In genomic region chr1:162732566-162733335, GRCh38 we compare ENCODE assay signal across 10 cellular contexts. TPM values are rescaled to one million over a fixed set of nuclear protein-coding genes. Genes with fewer than 3 reads are reported as not detected.
DNase-seq lines count a peak whose midpoint lies in the region; ATAC-seq and TF ChIP-seq lines count a peak whose summit lies in the region.
"Had no signal": no experiment of that assay in that cellular context is flagged by ENCODE, and none has a peak within 500 bp of the region (broad histone marks: within the 10 kb centered on the region; RNA-seq: fewer than 3 reads in every experiment).

No MANE protein-coding gene starts in this region.

- no peaks in the 10 kb centered on the region for H3K36me3 Mint-ChIP-seq in CD4-positive, alpha-beta memory T cell
- H3K36me3 Mint-ChIP-seq in activated T-cell treated with anti-CD3 and anti-CD28 coated beads, Interleukin-2, amount 50 U/mL, for 72 hours (ENCODE audit: insufficient read depth in 2 of 2), result no peaks in the 10 kb centered on the region
- H3K36me3 Mint-ChIP-seq: stimulated activated naive B cell treated with anti-CD40 and anti-IgM and Interleukin-4, amounts not matched to agents 10 μg/mL and 1 μg/mL and 100 μg/mL, for 72 hours had no signal

- POLR2A ChIA-PET in CD4-positive, alpha-beta memory T cell (lab: Charles Lee; ENCODE audit: partially characterized antibody), result no interaction called here

- H3K9ac ChIP-seq in NT2/D1 (ENCODE audit: insufficient read length, low read depth) (peak overlapping the region; percentile 24), smooth muscle cell (ENCODE audit: low read depth) (no peak overlapping the region)

- no peaks in the 10 kb centered on the region for H3F3A ChIP-seq in smooth muscle cell (ENCODE audit: low read depth)

- TF ChIP-seq EP300 in suprapubic skin (IDR thresholded peaks at IDR 0.05), result no peak

- no peak for TF ChIP-seq POLR2A in suprapubic skin (IDR thresholded peaks at IDR 0.05)

- H3K36me3 ChIP-seq in NT2/D1 (ENCODE audit: insufficient read depth, insufficient read length, low read length) (no peaks in the 10 kb centered on the region), lung (ENCODE audit: control insufficient read depth in 2 of 2, insufficient read depth in 2 of 2, low read length in 2 of 2) (no peaks in the 10 kb centered on the region), suprapubic skin (no peaks in the 10 kb centered on the region), smooth muscle cell (ENCODE audit: low read depth) (no peaks in the 10 kb centered on the region)
- no peaks in the 10 kb centered on the region for H3K36me3 ChIP-seq in CD4-positive, alpha-beta memory T cell (ENCODE audit: insufficient read depth, low read length)

- H3K9me3 Mint-ChIP-seq in CD4-positive, alpha-beta memory T cell, result peaks cover 0 to 1% (median 0%) of the 10 kb centered on the region in 8 donors
- no peaks in the 10 kb centered on the region for H3K9me3 Mint-ChIP-seq in activated T-cell treated with anti-CD3 and anti-CD28 coated beads, Interleukin-2, amount 50 U/mL, for 72 hours
- H3K9me3 Mint-ChIP-seq: stimulated activated naive B cell treated with anti-CD40 and anti-IgM and Interleukin-4, amounts not matched to agents 10 μg/mL and 1 μg/mL and 100 μg/mL, for 72 hours had no signal

- H3K27me3 ChIP-seq in NT2/D1 (ENCODE audit: insufficient read depth, insufficient read length) (no peaks in the 10 kb centered on the region), lung (ENCODE audit: control insufficient read depth, insufficient read depth) (no peaks in the 10 kb centered on the region), suprapubic skin (no peaks in the 10 kb centered on the region), smooth muscle cell (ENCODE audit: low read depth) (peaks cover 50% of the 10 kb centered on the region)
- H3K27me3 ChIP-seq in CD4-positive, alpha-beta memory T cell (ENCODE audit: insufficient read depth, low read length), result no peaks in the 10 kb centered on the region

- TF ChIP-seq CTCF in lung (IDR thresholded peaks at IDR 0.05; ENCODE audit: control extremely low read depth, extremely low read depth), result no peak
- no peak for TF ChIP-seq CTCF in suprapubic skin (IDR thresholded peaks at IDR 0.05)
- TF ChIP-seq CTCF in smooth muscle cell (IDR thresholded peaks at IDR 0.05; ENCODE audit: borderline replicate concordance, insufficient read depth, poor library complexity, severe bottlenecking), result no peak

- H3K79me2 ChIP-seq in smooth muscle cell (ENCODE audit: low read depth), result no peaks in the 10 kb centered on the region

- no peak overlapping the region for H3K4me3 Mint-ChIP-seq in CD4-positive, alpha-beta memory T cell
- no peak overlapping the region for H3K4me3 Mint-ChIP-seq in activated T-cell treated with anti-CD3 and anti-CD28 coated beads, Interleukin-2, amount 50 U/mL, for 72 hours
- H3K4me3 Mint-ChIP-seq: stimulated activated naive B cell treated with anti-CD40 and anti-IgM and Interleukin-4, amounts not matched to agents 10 μg/mL and 1 μg/mL and 100 μg/mL, for 72 hours had no signal

- no peaks in the 10 kb centered on the region for H3K4me1 Mint-ChIP-seq in CD4-positive, alpha-beta memory T cell
- H3K4me1 Mint-ChIP-seq in activated T-cell treated with anti-CD3 and anti-CD28 coated beads, Interleukin-2, amount 50 U/mL, for 72 hours (ENCODE audit: low read depth), result no peaks in the 10 kb centered on the region

- H3K27me3 Mint-ChIP-seq in CD4-positive, alpha-beta memory T cell, result peaks cover 0 to 3% of the 10 kb centered on the region in 2 donors
- H3K27me3 Mint-ChIP-seq in activated T-cell treated with anti-CD3 and anti-CD28 coated beads, Interleukin-2, amount 50 U/mL, for 72 hours (ENCODE audit: low read depth), result no peaks in the 10 kb centered on the region

- no peak overlapping the region for H2AFZ ChIP-seq in smooth muscle cell (ENCODE audit: low read depth)

- H3K4me2 ChIP-seq in smooth muscle cell, result no peak overlapping the region

- H3K4me3 ChIP-seq in NT2/D1 (ENCODE audit: insufficient read length, low read depth), result no peak overlapping the region
- H3K4me3 ChIP-seq in lung, result no peak overlapping the region
- H3K4me3 ChIP-seq in suprapubic skin, result no peak overlapping the region
- H3K4me3 ChIP-seq in CD4-positive, alpha-beta memory T cell (ENCODE audit: low read length in 2 of 2), result no peak overlapping the region
- no peak overlapping the region for H3K4me3 ChIP-seq in smooth muscle cell

- intact Hi-C loops in CD4-positive, alpha-beta memory T cell (cut with micrococcal nuclease), result no loop called here

- H3K9me3 ChIP-seq in NT2/D1 (ENCODE audit: insufficient read depth, low read length) (no peaks in the 10 kb centered on the region), lung (ENCODE audit: control insufficient read depth in 2 of 2, insufficient read depth in 1 of 2, low read length in 1 of 2) (no peaks in the 10 kb centered on the region), suprapubic skin (no peaks in the 10 kb centered on the region), smooth muscle cell (replicated peaks; ENCODE audit: low read depth) (no peaks in the 10 kb centered on the region)
- no peaks in the 10 kb centered on the region for H3K9me3 ChIP-seq in CD4-positive, alpha-beta memory T cell (ENCODE audit: control insufficient read depth in 1 of 2, low read length in 2 of 2)

- no peak overlapping the region for H3K27ac Mint-ChIP-seq in CD4-positive, alpha-beta memory T cell
- H3K27ac Mint-ChIP-seq in activated T-cell treated with anti-CD3 and anti-CD28 coated beads, Interleukin-2, amount 50 U/mL, for 72 hours, result no peak overlapping the region
- H3K27ac Mint-ChIP-seq: stimulated activated naive B cell treated with anti-CD40 and anti-IgM and Interleukin-4, amounts not matched to agents 10 μg/mL and 1 μg/mL and 100 μg/mL, for 72 hours had no signal

- H3K4me1 ChIP-seq in NT2/D1 (ENCODE audit: insufficient read depth, insufficient read length) (no peaks in the 10 kb centered on the region), lung (ENCODE audit: control insufficient read depth in 2 of 2, insufficient read depth in 2 of 2, low read length in 2 of 2) (peaks cover 2 to 5% of the 10 kb centered on the region in 2 donors), suprapubic skin (peaks cover 18% of the 10 kb centered on the region), smooth muscle cell (ENCODE audit: low read depth) (no peaks in the 10 kb centered on the region)
- no peaks in the 10 kb centered on the region for H3K4me1 ChIP-seq in CD4-positive, alpha-beta memory T cell (ENCODE audit: insufficient read depth, low read length)

- DNase-seq in NT2/D1 (ENCODE audit: low read depth, low spot score), result no peak
- peak; percentile 78 for DNase-seq in epidermal melanocyte (ENCODE audit: insufficient read length, low spot score)
- DNase-seq in lung (ENCODE audit: low spot score), result no peak
- no peak for DNase-seq in suprapubic skin (ENCODE audit: low spot score in 2 of 2)
- no peak for DNase-seq in CD4-positive, alpha-beta memory T cell
- no peak for DNase-seq in NCI-H345 (lab: John Stamatoyannopoulos, UW)
- DNase-seq in smooth muscle cell (lab: John Stamatoyannopoulos, UW; ENCODE audit: unreplicated experiment), result no peak
- no peak for DNase-seq in activated T-cell treated with anti-CD3 and anti-CD28 coated beads, Interleukin-2, amount 50 U/mL, for 72 hours
- DNase-seq: NCI-H1105 treated with DMSO at 0.1 percent for 48 hours; stimulated activated naive B cell treated with anti-CD40 and anti-IgM and Interleukin-4, amounts not matched to agents 10 μg/mL and 1 μg/mL and 100 μg/mL, for 72 hours had no signal

- H4K20me1 ChIP-seq in smooth muscle cell (ENCODE audit: low read depth), result peaks cover 85% of the 10 kb centered on the region

- WGBS in lung, 2 donors, result 73 to 87% methylated on average over 8 of the region's 8 CpGs
- WGBS in suprapubic skin, result 42% methylated on average over 8 of the region's 8 CpGs
- WGBS in smooth muscle cell (ENCODE audit: low lambda C conversion rate), result 83% methylated on average over 8 of the region's 8 CpGs

- CTCF ChIA-PET in CD4-positive, alpha-beta memory T cell (lab: Charles Lee; ENCODE audit: partially characterized antibody), result interaction anchor here (0.6 kb wide), 1 partner anchor 31 kb away, joined by 3 read pairs; no protein-coding TSS in a partner anchor

- ATAC-seq in lung (ENCODE audit: insufficient read depth, low FRiP score), result no peak
- no peak for ATAC-seq in activated T-cell treated with anti-CD3 and anti-CD28 coated beads, Interleukin-2, amount 50 U/mL, for 72 hours (replicated peaks in 1 of 2)
- ATAC-seq: stimulated activated naive B cell treated with anti-CD40 and anti-IgM and Interleukin-4, amounts not matched to agents 10 μg/mL and 1 μg/mL and 100 μg/mL, for 72 hours had no signal

- H3K27ac ChIP-seq in lung (ENCODE audit: low read depth in 1 of 2, low read length in 1 of 2), result peak overlapping the region; percentile 74
- peak overlapping the region; percentile 30 for H3K27ac ChIP-seq in suprapubic skin
- no peak overlapping the region for H3K27ac ChIP-seq in CD4-positive, alpha-beta memory T cell (ENCODE audit: low read depth, low read length)
- H3K27ac ChIP-seq in smooth muscle cell (ENCODE audit: low read depth), result no peak overlapping the region

RNA-seq across cellular contexts. Expression of gene HSD17B7, which starts 57.8 kb away (rescaled TPM):
- 10 to 100 TPM; 38.5 to 53.7 TPM for total RNA-seq in lung
- polyA plus RNA-seq in lung, result 10 to 100 TPM; 23.4 to 35.7 TPM
- total RNA-seq in suprapubic skin, result 10 to 100 TPM; 18.4 to 43.0 (median 20.3) TPM
- total RNA-seq in CD4-positive, alpha-beta memory T cell, result 10 to 100 TPM; 38.7 to 43.0 TPM
- 10 to 100 TPM; 17.3 to 20.0 TPM for polyA plus RNA-seq in CD4-positive, alpha-beta memory T cell
- total RNA-seq in smooth muscle cell, result 15.5 and 18.9 TPM in 2 replicates
- polyA plus RNA-seq in smooth muscle cell, result 11.6 and 12.4 TPM in 2 replicates
- 10 to 100 TPM; 22.0 to 26.4 TPM for total RNA-seq in activated T-cell treated with anti-CD3 and anti-CD28 coated beads, Interleukin-2, amount 50 U/mL, for 72 hours

Comparison
In these comparisons a context has a peak if more than half of its experiments do, and no peak if none do; other contexts are left out.
1. H3K27ac ChIP-seq: peak in lung (2 of 2) and suprapubic skin (single experiment); none in CD4-positive, alpha-beta memory T cell (single experiment) and smooth muscle cell (single experiment).